Comparison of ENCODE assay signal across 1 cellular context in genomic region chr1:163670980-163671757, GRCh38.
TF ChIP-seq lines count a peak whose summit lies in the region.

No MANE protein-coding gene starts in this region.

TF ChIP-seq in GM23338, 12 proteins besides CTCF, POLR2A, EP300 and RAD21 (continued from another document):
- TF ChIP-seq, protein P1, sequence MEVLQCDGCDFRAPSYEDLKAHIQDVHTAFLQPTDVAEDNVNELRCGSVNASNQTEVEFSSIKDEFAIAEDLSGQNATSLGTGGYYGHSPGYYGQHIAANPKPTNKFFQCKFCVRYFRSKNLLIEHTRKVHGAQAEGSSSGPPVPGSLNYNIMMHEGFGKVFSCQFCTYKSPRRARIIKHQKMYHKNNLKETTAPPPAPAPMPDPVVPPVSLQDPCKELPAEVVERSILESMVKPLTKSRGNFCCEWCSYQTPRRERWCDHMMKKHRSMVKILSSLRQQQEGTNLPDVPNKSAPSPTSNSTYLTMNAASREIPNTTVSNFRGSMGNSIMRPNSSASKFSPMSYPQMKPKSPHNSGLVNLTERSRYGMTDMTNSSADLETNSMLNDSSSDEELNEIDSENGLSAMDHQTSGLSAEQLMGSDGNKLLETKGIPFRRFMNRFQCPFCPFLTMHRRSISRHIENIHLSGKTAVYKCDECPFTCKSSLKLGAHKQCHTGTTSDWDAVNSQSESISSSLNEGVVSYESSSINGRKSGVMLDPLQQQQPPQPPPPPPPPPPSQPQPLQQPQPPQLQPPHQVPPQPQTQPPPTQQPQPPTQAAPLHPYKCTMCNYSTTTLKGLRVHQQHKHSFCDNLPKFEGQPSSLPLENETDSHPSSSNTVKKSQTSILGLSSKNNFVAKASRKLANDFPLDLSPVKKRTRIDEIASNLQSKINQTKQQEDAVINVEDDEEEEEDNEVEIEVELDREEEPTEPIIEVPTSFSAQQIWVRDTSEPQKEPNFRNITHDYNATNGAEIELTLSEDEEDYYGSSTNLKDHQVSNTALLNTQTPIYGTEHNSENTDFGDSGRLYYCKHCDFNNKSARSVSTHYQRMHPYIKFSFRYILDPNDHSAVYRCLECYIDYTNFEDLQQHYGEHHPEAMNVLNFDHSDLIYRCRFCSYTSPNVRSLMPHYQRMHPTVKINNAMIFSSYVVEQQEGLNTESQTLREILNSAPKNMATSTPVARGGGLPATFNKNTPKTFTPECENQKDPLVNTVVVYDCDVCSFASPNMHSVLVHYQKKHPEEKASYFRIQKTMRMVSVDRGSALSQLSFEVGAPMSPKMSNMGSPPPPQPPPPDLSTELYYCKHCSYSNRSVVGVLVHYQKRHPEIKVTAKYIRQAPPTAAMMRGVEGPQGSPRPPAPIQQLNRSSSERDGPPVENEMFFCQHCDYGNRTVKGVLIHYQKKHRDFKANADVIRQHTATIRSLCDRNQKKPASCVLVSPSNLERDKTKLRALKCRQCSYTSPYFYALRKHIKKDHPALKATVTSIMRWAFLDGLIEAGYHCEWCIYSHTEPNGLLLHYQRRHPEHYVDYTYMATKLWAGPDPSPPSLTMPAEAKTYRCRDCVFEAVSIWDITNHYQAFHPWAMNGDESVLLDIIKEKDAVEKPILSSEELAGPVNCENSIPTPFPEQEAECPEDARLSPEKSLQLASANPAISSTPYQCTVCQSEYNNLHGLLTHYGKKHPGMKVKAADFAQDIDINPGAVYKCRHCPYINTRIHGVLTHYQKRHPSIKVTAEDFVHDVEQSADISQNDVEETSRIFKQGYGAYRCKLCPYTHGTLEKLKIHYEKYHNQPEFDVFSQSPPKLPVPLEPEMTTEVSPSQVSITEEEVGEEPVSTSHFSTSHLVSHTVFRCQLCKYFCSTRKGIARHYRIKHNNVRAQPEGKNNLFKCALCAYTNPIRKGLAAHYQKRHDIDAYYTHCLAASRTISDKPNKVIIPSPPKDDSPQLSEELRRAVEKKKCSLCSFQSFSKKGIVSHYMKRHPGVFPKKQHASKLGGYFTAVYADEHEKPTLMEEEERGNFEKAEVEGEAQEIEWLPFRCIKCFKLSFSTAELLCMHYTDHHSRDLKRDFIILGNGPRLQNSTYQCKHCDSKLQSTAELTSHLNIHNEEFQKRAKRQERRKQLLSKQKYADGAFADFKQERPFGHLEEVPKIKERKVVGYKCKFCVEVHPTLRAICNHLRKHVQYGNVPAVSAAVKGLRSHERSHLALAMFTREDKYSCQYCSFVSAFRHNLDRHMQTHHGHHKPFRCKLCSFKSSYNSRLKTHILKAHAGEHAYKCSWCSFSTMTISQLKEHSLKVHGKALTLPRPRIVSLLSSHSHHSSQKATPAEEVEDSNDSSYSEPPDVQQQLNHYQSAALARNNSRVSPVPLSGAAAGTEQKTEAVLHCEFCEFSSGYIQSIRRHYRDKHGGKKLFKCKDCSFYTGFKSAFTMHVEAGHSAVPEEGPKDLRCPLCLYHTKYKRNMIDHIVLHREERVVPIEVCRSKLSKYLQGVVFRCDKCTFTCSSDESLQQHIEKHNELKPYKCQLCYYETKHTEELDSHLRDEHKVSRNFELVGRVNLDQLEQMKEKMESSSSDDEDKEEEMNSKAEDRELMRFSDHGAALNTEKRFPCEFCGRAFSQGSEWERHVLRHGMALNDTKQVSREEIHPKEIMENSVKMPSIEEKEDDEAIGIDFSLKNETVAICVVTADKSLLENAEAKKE (CRISPR knock-in tag; IDR thresholded peaks at IDR 0.05) = no peak
